In the genomic region with DNA sequence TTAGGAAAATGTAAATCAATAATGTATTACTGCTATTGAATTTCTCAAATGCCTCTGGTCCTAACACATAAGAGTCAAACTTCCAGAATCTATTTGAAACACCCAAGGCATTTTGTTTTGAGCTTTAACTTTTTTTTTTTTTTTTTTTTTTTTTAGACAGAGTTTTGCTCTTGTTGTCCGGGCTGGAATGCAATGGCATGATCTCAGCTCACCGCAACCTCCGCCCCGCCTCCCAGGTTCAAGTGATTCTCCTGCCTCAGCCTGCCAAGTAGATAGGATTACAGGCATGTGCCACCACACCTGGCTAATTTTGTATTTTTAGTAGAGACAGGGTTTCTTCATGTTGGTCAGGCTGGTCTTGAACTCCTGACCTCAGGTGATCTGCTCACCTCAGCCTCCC, we compare ENCODE assay signal across 8 cellular contexts.
DNase-seq lines count a peak whose midpoint lies in the region; ATAC-seq, FAIRE-seq and TF ChIP-seq lines count a peak whose summit lies in the region.
"Not testable (repeated sequence)": the region's sequence is repeated elsewhere in the genome, so short reads cannot be mapped to it uniquely, and the experiment has no call there.

No MANE protein-coding gene starts in this region.

- not testable (repeated sequence) for H3K9me3 ChIP-seq in RWPE2 (ENCODE audit: severe bottlenecking); breast epithelium; esophagus muscularis mucosa; kidney (ENCODE audit: control insufficient read depth in 1 of 2, low read length in 2 of 2); stomach; vagina

- H3K27ac ChIP-seq in RWPE2 (ENCODE audit: poor library complexity, severe bottlenecking), result not testable (repeated sequence)
- peak overlapping the region; percentile 87 to 88 for H3K27ac ChIP-seq in breast epithelium
- H3K27ac ChIP-seq in esophagus muscularis mucosa (replicated peaks in 1 of 4), result peak overlapping the region; percentile 68 to 78 (median 72)
- peak overlapping the region; percentile 18 for H3K27ac ChIP-seq in kidney (ENCODE audit: low read depth in 2 of 2, low read length in 2 of 2)
- H3K27ac ChIP-seq in stomach, result peak overlapping the region in 4 of 5 donors; percentile 51 to 87 (median 68)
- H3K27ac ChIP-seq in vagina, result peak overlapping the region; percentile 84

- H3K4me1 Mint-ChIP-seq in nephron progenitor cell, result peaks cover 56% of the 10 kb centered on the region

- not testable (repeated sequence) for TF ChIP-seq POLR2A in breast epithelium (IDR thresholded peaks at IDR 0.05); esophagus muscularis mucosa (IDR thresholded peaks at IDR 0.05; ENCODE audit: low read depth); stomach (IDR thresholded peaks at IDR 0.05); vagina (IDR thresholded peaks at IDR 0.05)

- FAIRE-seq in kidney (lab: Jason Lieb, UNC), result not testable (repeated sequence)

- H3K4me1 ChIP-seq in RWPE2 (ENCODE audit: insufficient read depth, poor library complexity, severe bottlenecking), result peaks cover 41% of the 10 kb centered on the region
- H3K4me1 ChIP-seq in breast epithelium, result peaks cover 0 to 15% of the 10 kb centered on the region in 2 donors
- H3K4me1 ChIP-seq in esophagus muscularis mucosa, result peaks cover 18 to 32% (median 23%) of the 10 kb centered on the region in 4 donors
- H3K4me1 ChIP-seq in kidney (ENCODE audit: control insufficient read depth in 1 of 2, insufficient read depth in 1 of 2, low read depth in 1 of 2, low read length in 2 of 2), result peaks cover 7 to 15% of the 10 kb centered on the region in 2 donors
- peaks cover 12 to 40% (median 16%) of the 10 kb centered on the region in 4 donors for H3K4me1 ChIP-seq in stomach
- H3K4me1 ChIP-seq in vagina, result peaks cover 42% of the 10 kb centered on the region

- not testable (repeated sequence) for TF ChIP-seq CTCF in RWPE2 (IDR thresholded peaks at IDR 0.05; ENCODE audit: poor library complexity, severe bottlenecking); breast epithelium (IDR thresholded peaks at IDR 0.05); esophagus muscularis mucosa (IDR thresholded peaks at IDR 0.05); kidney (IDR thresholded peaks at IDR 0.05; ENCODE audit: borderline replicate concordance, extremely low read depth, insufficient read depth); nephron progenitor cell (IDR thresholded peaks at IDR 0.05); stomach (IDR thresholded peaks at IDR 0.05); vagina (IDR thresholded peaks at IDR 0.05)

- H3K9ac ChIP-seq in kidney (ENCODE audit: low read length in 2 of 2), result not testable (repeated sequence)

- peak; percentile 40; the same call in 2 of the 3 replicates for ATAC-seq in RWPE2 (ENCODE audit: low read depth)

- H3K9me3 Mint-ChIP-seq in nephron progenitor cell, result not testable (repeated sequence)

- peak overlapping the region; percentile 97 for H3K27ac Mint-ChIP-seq in nephron progenitor cell

- not testable (repeated sequence) for H3K4me3 ChIP-seq in RWPE2 (ENCODE audit: severe bottlenecking); esophagus muscularis mucosa; kidney (ENCODE audit: low read length in 2 of 2); stomach; vagina
- peak overlapping the region in 1 of 3 donors; percentile 24 for H3K4me3 ChIP-seq in breast epithelium

- peak; percentile 59 for DNase-seq in NCI-H2029 (lab: John Stamatoyannopoulos, UW)
- DNase-seq in RWPE2 (ENCODE audit: low spot score), result peak; percentile 85
- DNase-seq in breast epithelium (ENCODE audit: low spot score in 2 of 2), result peak in 1 of 2 donors; percentile 89
- not testable (repeated sequence) for DNase-seq in esophagus muscularis mucosa (ENCODE audit: extremely low spot score); kidney; nephron progenitor cell; stomach
- DNase-seq in vagina (ENCODE audit: extremely low spot score in 2 of 2), result peak in 1 of 2 donors; percentile 72

- H3K36me3 ChIP-seq in RWPE2 (ENCODE audit: low read depth); breast epithelium; esophagus muscularis mucosa; kidney (ENCODE audit: control insufficient read depth in 1 of 2, insufficient read depth in 2 of 2, low read length in 2 of 2); stomach; vagina: not testable (repeated sequence)

- intact Hi-C loops in breast epithelium (cut with DNase I; ENCODE audit: low total_unique reads); esophagus muscularis mucosa (cut with DNase I); kidney (cut with DNase I); stomach (cut with DNase I; ENCODE audit: low total_unique reads); vagina (cut with DNase I): not testable (repeated sequence)

- peaks cover 11% of the 10 kb centered on the region for H3K27me3 Mint-ChIP-seq in nephron progenitor cell (ENCODE audit: low read depth, poor library complexity)

- not testable (repeated sequence) for TF ChIP-seq EP300 in esophagus muscularis mucosa (IDR thresholded peaks at IDR 0.05); stomach (IDR thresholded peaks at IDR 0.05)

- not testable (repeated sequence) for H3K36me3 Mint-ChIP-seq in nephron progenitor cell (ENCODE audit: low read depth)

- H3K27me3 ChIP-seq in RWPE2 (ENCODE audit: insufficient read depth, poor library complexity, severe bottlenecking); breast epithelium; esophagus muscularis mucosa; stomach; vagina: not testable (repeated sequence)

- WGBS in esophagus muscularis mucosa, result 83% methylated on average over 4 of the region's 4 CpGs
- 77 to 89% (median 85%) methylated on average over 4 of the region's 4 CpGs for WGBS in stomach, 5 donors

- H3K4me3 Mint-ChIP-seq in nephron progenitor cell, result peak overlapping the region; percentile 64
